In genomic region chr1:113074237-113074636, GRCh38 we compare ENCODE assay signal across 1 cellular context.
TF ChIP-seq lines count a peak whose summit lies in the region.

No MANE protein-coding gene starts in this region.

TF ChIP-seq in A549, 52 proteins besides CTCF, POLR2A, EP300 and RAD21 (continued from another document):
- TF ChIP-seq, protein P1, sequence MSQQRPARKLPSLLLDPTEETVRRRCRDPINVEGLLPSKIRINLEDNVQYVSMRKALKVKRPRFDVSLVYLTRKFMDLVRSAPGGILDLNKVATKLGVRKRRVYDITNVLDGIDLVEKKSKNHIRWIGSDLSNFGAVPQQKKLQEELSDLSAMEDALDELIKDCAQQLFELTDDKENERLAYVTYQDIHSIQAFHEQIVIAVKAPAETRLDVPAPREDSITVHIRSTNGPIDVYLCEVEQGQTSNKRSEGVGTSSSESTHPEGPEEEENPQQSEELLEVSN (IDR thresholded peaks at IDR 0.05; ENCODE audit: borderline replicate concordance, low read depth) = no peak
- TF ChIP-seq EHF (CRISPR knock-in tag; IDR thresholded peaks at IDR 0.05) = no peak
- TF ChIP-seq, protein P2, sequence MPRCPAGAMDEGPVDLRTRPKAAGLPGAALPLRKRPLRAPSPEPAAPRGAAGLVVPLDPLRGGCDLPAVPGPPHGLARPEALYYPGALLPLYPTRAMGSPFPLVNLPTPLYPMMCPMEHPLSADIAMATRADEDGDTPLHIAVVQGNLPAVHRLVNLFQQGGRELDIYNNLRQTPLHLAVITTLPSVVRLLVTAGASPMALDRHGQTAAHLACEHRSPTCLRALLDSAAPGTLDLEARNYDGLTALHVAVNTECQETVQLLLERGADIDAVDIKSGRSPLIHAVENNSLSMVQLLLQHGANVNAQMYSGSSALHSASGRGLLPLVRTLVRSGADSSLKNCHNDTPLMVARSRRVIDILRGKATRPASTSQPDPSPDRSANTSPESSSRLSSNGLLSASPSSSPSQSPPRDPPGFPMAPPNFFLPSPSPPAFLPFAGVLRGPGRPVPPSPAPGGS (IDR thresholded peaks at IDR 0.05) = no peak
- TF ChIP-seq, protein P3, sequence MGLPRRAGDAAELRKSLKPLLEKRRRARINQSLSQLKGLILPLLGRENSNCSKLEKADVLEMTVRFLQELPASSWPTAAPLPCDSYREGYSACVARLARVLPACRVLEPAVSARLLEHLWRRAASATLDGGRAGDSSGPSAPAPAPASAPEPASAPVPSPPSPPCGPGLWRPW (IDR thresholded peaks at IDR 0.05) = no peak
- TF ChIP-seq JUNB (IDR thresholded peaks at IDR 0.05) = no peak
- no peak for TF ChIP-seq TP53 (CRISPR knock-in tag; IDR thresholded peaks at IDR 0.05)
- TF ChIP-seq HDAC2 (IDR thresholded peaks at IDR 0.05) = no peak
- no peak for TF ChIP-seq NFE2L2 (conservative IDR thresholded peaks at IDR 0.05; ENCODE audit: low read length)
- TF ChIP-seq CBX2 (IDR thresholded peaks at IDR 0.05; ENCODE audit: borderline replicate concordance, low read depth) = no peak
- TF ChIP-seq HOXB5 (CRISPR knock-in tag; IDR thresholded peaks at IDR 0.05) = no peak
- TF ChIP-seq SREBF2 (IDR thresholded peaks at IDR 0.05) = no peak
TF ChIP-seq in A549: peak in this region for 0.
